ENCODE assay signal across 36 cellular contexts in genomic region chr7:24069751-24070150, GRCh38.
"Had no signal": no experiment of that assay in that cellular context is flagged by ENCODE, and none has a peak within 500 bp of the region (broad histone marks: within the 10 kb centered on the region; RNA-seq: fewer than 3 reads in every experiment).

No MANE protein-coding gene starts in this region.

- DNase-seq: activated B cell treated with CpG ODN at 0.5 μM for 24 hours; activated CD4-positive, alpha-beta memory T cell treated with anti-CD3 and anti-CD28 coated beads, Interleukin-2, amount 10 ng/mL, durations not matched to agents 7 days and 5 days; activated CD4-positive, alpha-beta T cell treated with anti-CD3 and anti-CD28 coated beads for 4 hours; activated CD4-positive, alpha-beta T cell treated with anti-CD3 and anti-CD28 coated beads, Interleukin-2, amount 50 U/mL, for 1 hour; activated CD4-positive, CD25-positive, alpha-beta regulatory T cell treated with anti-CD3 and anti-CD28 coated beads, Interleukin-2, amount 50 U/mL, for 72 hours; activated CD8-positive, alpha-beta memory T cell treated with anti-CD3 and anti-CD28 coated beads for 24 hours; activated effector memory CD4-positive, alpha-beta T cell treated with anti-CD3 and anti-CD28 coated beads, Interleukin-2, amount 50 U/mL, for 16 hours; activated naive CD4-positive, alpha-beta T cell; activated naive CD4-positive, alpha-beta T cell treated with anti-CD3 and anti-CD28 coated beads, Interleukin-2, amount 50 U/mL, for 16 hours; activated naive CD8-positive, alpha-beta T cell treated with anti-CD3 and anti-CD28 coated beads for 36 hours; activated T-cell treated with anti-CD3 and anti-CD28 coated beads, Interleukin-2, amount 50 U/mL, for 1 hour; activated T-cell treated with anti-CD3 and anti-CD28 coated beads, Interleukin-2, amount 50 U/mL, for 72 hours; amniotic stem cell; aorta; brain microvascular endothelial cell; central memory CD4-positive, alpha-beta T cell; Karpas-422; KBM-7; MG63; MV-4-11; NCI-H1105; NCI-H1417 treated with DMSO at 0.1 percent for 48 hours; NCI-H187; NCI-H2171 treated with DMSO at 0.1 percent for 48 hours; NCI-H2227 treated with DMSO at 0.1 percent for 48 hours; NCI-H446; NCI-H510A treated with DMSO at 0.1 percent for 48 hours; NCI-H526 treated with DMSO at 0.1 percent for 48 hours; NCI-H82; NK-92 treated with Interleukin-12 subunit alpha and Interleukin-12 subunit beta, amount 100 ng/mL, for 24 hours; PC-9; SIG-M5; SW 1271; T-helper 1 cell; T-helper 2 cell; T-helper 9 cell had no signal
